ENCODE assay signal across 17 cellular contexts in genomic region chr22:42816339-42816738, GRCh38. TPM values are rescaled to one million over a fixed set of nuclear protein-coding genes. Genes with fewer than 3 reads are reported as not detected.
DNase-seq lines count a peak whose midpoint lies in the region; ATAC-seq, FAIRE-seq and TF ChIP-seq lines count a peak whose summit lies in the region.
"Had no signal": no experiment of that assay in that cellular context is flagged by ENCODE, and none has a peak within 500 bp of the region (broad histone marks: within the 10 kb centered on the region; RNA-seq: fewer than 3 reads in every experiment).

No MANE protein-coding gene starts in this region.

- peaks cover 76% of the 10 kb centered on the region for H3K4me1 ChIP-seq in Karpas-422 (ENCODE audit: low read length)

- H2AFZ ChIP-seq in Karpas-422 (ENCODE audit: low read length) = no peak overlapping the region

- H3K27ac Mint-ChIP-seq in osteocyte (ENCODE audit: unreplicated experiment) = no peak overlapping the region

- no peaks in the 10 kb centered on the region for H3K9me3 Mint-ChIP-seq in osteocyte (ENCODE audit: unreplicated experiment)
- H3K9me3 Mint-ChIP-seq: CD8-positive, alpha-beta memory T cell had no signal

- no peaks in the 10 kb centered on the region for H3K9me2 ChIP-seq in Karpas-422 (replicated peaks; ENCODE audit: insufficient read depth, low read length)

- no peaks in the 10 kb centered on the region for H4K20me1 ChIP-seq in Karpas-422 (ENCODE audit: insufficient read depth, low read depth, low read length)
- H4K20me1 ChIP-seq: BLaER1 had no signal

- H3K27me3 Mint-ChIP-seq in osteocyte (ENCODE audit: unreplicated experiment) = no peaks in the 10 kb centered on the region
- H3K27me3 Mint-ChIP-seq: CD8-positive, alpha-beta memory T cell had no signal

- H3K36me3 Mint-ChIP-seq in osteocyte (ENCODE audit: unreplicated experiment) = peaks cover 47% of the 10 kb centered on the region

- peak overlapping the region; percentile 11; the same call in 1 of the 2 replicates for H3K9ac ChIP-seq in Karpas-422 (ENCODE audit: low read length)
- H3K9ac ChIP-seq: BLaER1 had no signal

- TF ChIP-seq CTCF in bronchial epithelial cell (IDR thresholded peaks at IDR 0.05; ENCODE audit: insufficient read depth, low read length, severe bottlenecking) = no peak
- no peak for TF ChIP-seq CTCF in osteocyte (IDR thresholded peaks at IDR 0.05)

- H3K4me3 ChIP-seq in Karpas-422 (ENCODE audit: low read length) (no peak overlapping the region), bronchial epithelial cell (ENCODE audit: low read depth, low read length) (no peak overlapping the region)
- H3K4me3 ChIP-seq: BLaER1 had no signal

- DNase-seq in DMS79 treated with DMSO at 0.1 percent for 48 hours (lab: John Stamatoyannopoulos, UW) (peak; percentile 38), Karpas-422 (no peak), bronchial epithelial cell (ENCODE audit: low read depth) (peak; percentile 68), osteocyte (ENCODE audit: extremely low spot score, unreplicated experiment) (peak; percentile 49)
- DNase-seq: CD8-positive, alpha-beta memory T cell; Kasumi-1; NCI-H1417 treated with DMSO at 0.1 percent for 48 hours; NCI-H2029 treated with DMSO at 0.1 percent for 48 hours; NCI-H2227 treated with DMSO at 0.1 percent for 48 hours; NCI-H526 treated with DMSO at 0.1 percent for 48 hours; NK-92 treated with Interleukin-12 subunit alpha and Interleukin-12 subunit beta, amount 100 ng/mL, for 24 hours had no signal

- no peak for FAIRE-seq in bronchial epithelial cell (lab: Jason Lieb, UNC)
- FAIRE-seq: GM18507 had no signal

- 0 out of 2 replicates have a peak, but pooled peaks cover 3% of the 10 kb centered on the region for H3K36me3 ChIP-seq in Karpas-422 (ENCODE audit: insufficient read depth, low read length)
- peaks cover 5% of the 10 kb centered on the region for H3K36me3 ChIP-seq in bronchial epithelial cell (ENCODE audit: control insufficient read depth, insufficient read depth, low read length)

- peaks cover 1% of the 10 kb centered on the region; the same call in 1 of the 2 replicates for H3K9me3 ChIP-seq in Karpas-422 (ENCODE audit: low read length)

- ATAC-seq in esophagus mucosa (no peak), HG03460 (IDR thresholded peaks at IDR 0.05; ENCODE audit: unreplicated experiment) (no peak), GM18520 (IDR thresholded peaks at IDR 0.05; ENCODE audit: unreplicated experiment) (no peak)
- ATAC-seq: HCT116 had no signal

- peak overlapping the region; percentile 61 for H3K4me2 ChIP-seq in Karpas-422 (ENCODE audit: low read depth, low read length, poor library complexity, severe bottlenecking)
- H3K4me2 ChIP-seq: BLaER1 had no signal

- peaks cover 34% of the 10 kb centered on the region for H3K4me1 Mint-ChIP-seq in osteocyte (ENCODE audit: unreplicated experiment)

- H3K79me2 ChIP-seq in Karpas-422 (ENCODE audit: low read length) = no peaks in the 10 kb centered on the region

- H3K27me3 ChIP-seq in Karpas-422 (ENCODE audit: low read length) = no peaks in the 10 kb centered on the region
- no peaks in the 10 kb centered on the region for H3K27me3 ChIP-seq in bronchial epithelial cell (ENCODE audit: control insufficient read depth, insufficient read depth, low read length)
- H3K27me3 ChIP-seq: BLaER1 had no signal

- no peak overlapping the region for H3K4me3 Mint-ChIP-seq in osteocyte (ENCODE audit: unreplicated experiment)
- H3K4me3 Mint-ChIP-seq: CD8-positive, alpha-beta memory T cell had no signal

- H3K27ac ChIP-seq in Karpas-422 (ENCODE audit: low read length) = peak overlapping the region; percentile 60
- H3K27ac ChIP-seq: BLaER1 had no signal

RNA-seq across cellular contexts. Expression of gene ARFGAP3, which starts 40.7 kb away (rescaled TPM):
- total RNA-seq in Karpas-422 (2014; rRNA removed; shearing (Covaris generic); ENCODE audit: low replicate concordance) = 20.0 and 26.1 TPM in 2 replicates
- 76.7 and 87.7 TPM in 2 replicates for total RNA-seq in bronchial epithelial cell
- total RNA-seq in osteocyte = 59.1 and 61.0 TPM in 2 replicates
- total RNA-seq in esophagus mucosa = 18.9 TPM
